9 cellular contexts compared by ENCODE assay signal in genomic region chr19:17136026-17136425, GRCh38.
DNase-seq lines count a peak whose midpoint lies in the region; ATAC-seq and TF ChIP-seq lines count a peak whose summit lies in the region.
"Had no signal": no experiment of that assay in that cellular context is flagged by ENCODE, and none has a peak within 500 bp of the region (broad histone marks: within the 10 kb centered on the region; RNA-seq: fewer than 3 reads in every experiment).

No MANE protein-coding gene starts in this region.

- H3K18ac ChIP-seq in neuronal stem cell (ENCODE audit: low read length): peak overlapping the region; percentile 91

- peaks cover 11% of the 10 kb centered on the region for H3K79me2 ChIP-seq in ACC112 (ENCODE audit: control insufficient read depth, insufficient read depth, low read length, unreplicated experiment)

- H2BK12ac ChIP-seq in neuronal stem cell (ENCODE audit: low read length): no peak overlapping the region

- CTCF ChIA-PET in RWPE1 (lab: Yijun Ruan, JAX): interaction anchor here (0.5 kb wide), 1 partner anchor 128 kb away, joined by 4 read pairs; no protein-coding TSS in a partner anchor

- peak overlapping the region; percentile 69; the same call in 1 of the 2 replicates for H3K4me3 ChIP-seq in ACC112 (ENCODE audit: low read depth, low read length)
- H3K4me3 ChIP-seq in foreskin fibroblast (ENCODE audit: low read depth in 1 of 2, low read length in 2 of 2): peak overlapping the region; percentile 31 to 53
- H3K4me3 ChIP-seq in neuronal stem cell (ENCODE audit: low read length in 2 of 2): no peak overlapping the region

- H3K23ac ChIP-seq in neuronal stem cell (ENCODE audit: low read depth, low read length, poor library complexity): no peak overlapping the region

- H2AFZ ChIP-seq in ACC112 (ENCODE audit: low read length, unreplicated experiment): no peak overlapping the region
- H2AFZ ChIP-seq in neuronal stem cell (ENCODE audit: low read length): peak overlapping the region; percentile 69

- no peaks in the 10 kb centered on the region for H3K9me3 ChIP-seq in neuronal stem cell (replicated peaks in 1 of 2; ENCODE audit: control insufficient read depth in 2 of 2, insufficient read depth in 1 of 2, low read depth in 1 of 2, low read length in 2 of 2)

- H3K36me3 ChIP-seq in ACC112 (ENCODE audit: insufficient read depth, low read length): no peaks in the 10 kb centered on the region
- H3K36me3 ChIP-seq in neuronal stem cell (replicated peaks in 1 of 2; ENCODE audit: control insufficient read depth in 2 of 2, insufficient read depth in 2 of 2, low read length in 2 of 2): peaks cover 0 to 13% of the 10 kb centered on the region in 2 donors

- H2AK5ac ChIP-seq in neuronal stem cell (ENCODE audit: low read depth, low read length): peak overlapping the region; percentile 83

- peak overlapping the region; percentile 40 for H3K4me2 ChIP-seq in neuronal stem cell (ENCODE audit: insufficient read depth, low read length, poor library complexity, severe bottlenecking)

- H4K8ac ChIP-seq in neuronal stem cell (ENCODE audit: low read depth, low read length): no peak overlapping the region

- H3K4me1 ChIP-seq in ACC112 (ENCODE audit: control insufficient read depth, insufficient read depth, low read length, unreplicated experiment) (peaks cover 17% of the 10 kb centered on the region), neuronal stem cell (ENCODE audit: control insufficient read depth in 2 of 2, insufficient read depth in 1 of 2, low read depth in 1 of 2, low read length in 2 of 2) (peaks cover 13% of the 10 kb centered on the region in 2 donors)

- H2BK5ac ChIP-seq in neuronal stem cell (ENCODE audit: low read length): no peak overlapping the region

- H2BK120ac ChIP-seq in neuronal stem cell (ENCODE audit: low read depth, low read length): no peak overlapping the region

- H4K91ac ChIP-seq in neuronal stem cell (ENCODE audit: low read depth, low read length, poor library complexity): no peak overlapping the region

- H3K4ac ChIP-seq in neuronal stem cell (ENCODE audit: low read length): no peak overlapping the region

- no peak overlapping the region for H3K9ac ChIP-seq in neuronal stem cell (ENCODE audit: low read depth, low read length, poor library complexity)

- ATAC-seq in HG03571 (IDR thresholded peaks at IDR 0.05; ENCODE audit: unreplicated experiment): no peak

- H3K27ac ChIP-seq in ACC112 (ENCODE audit: low read depth, low read length) (peak overlapping the region; percentile 97), RWPE1 (peak overlapping the region; percentile 95), neuronal stem cell (replicated peaks; ENCODE audit: low read length) (no peak overlapping the region)

- peaks cover 2% of the 10 kb centered on the region for H3K79me1 ChIP-seq in neuronal stem cell (ENCODE audit: low read depth, low read length)

- peak overlapping the region; percentile 27 for H2BK15ac ChIP-seq in neuronal stem cell (ENCODE audit: low read length)

- TF ChIP-seq CTCF in RWPE1 (conservative IDR thresholded peaks at IDR 0.05; ENCODE audit: low read depth) (no peak), foreskin fibroblast (IDR thresholded peaks at IDR 0.05; ENCODE audit: low read depth, low read length) (no peak)

- POLR2A ChIA-PET in RWPE1 (lab: Yijun Ruan, JAX; ENCODE audit: low non-redundant PET): no interaction called here

- H3K27me3 ChIP-seq in ACC112 (ENCODE audit: insufficient read depth, low read length): no peaks in the 10 kb centered on the region
- H3K27me3 ChIP-seq in neuronal stem cell (ENCODE audit: control insufficient read depth in 3 of 3, insufficient read depth in 3 of 3, low read depth in 1 of 3, low read length in 3 of 3): no peaks in the 10 kb centered on the region

- H3K14ac ChIP-seq in neuronal stem cell (ENCODE audit: low read length): peak overlapping the region; percentile 10

- no CpG with 5 or more reads among the region's 9 CpGs for WGBS in neuronal stem cell (ENCODE audit: extremely low coverage in 2 of 2, insufficient read length in 2 of 2, insufficient replicate concordance in 1 of 2), 2 donors

- DNase-seq in RWPE1 (ENCODE audit: low spot score) (no peak), foreskin fibroblast (no peak), neuronal stem cell (ENCODE audit: low spot score) (no peak), COLO829 (ENCODE audit: low spot score) (no peak), globus pallidus (ENCODE audit: low spot score) (no peak), NCI-H2227 treated with DMSO at 0.1 percent for 48 hours (lab: John Stamatoyannopoulos, UW) (no peak)
- DNase-seq: activated T-cell treated with anti-CD3 and anti-CD28 coated beads for 4 hours had no signal

Comparison
In these comparisons a context has a peak if more than half of its experiments do, and no peak if none do; other contexts are left out.
1. H3K4me3 ChIP-seq: peak in ACC112 (single experiment) and foreskin fibroblast (2 of 2); none in neuronal stem cell (0 of 2).